1 cellular context compared by ENCODE assay signal in the genomic region with DNA sequence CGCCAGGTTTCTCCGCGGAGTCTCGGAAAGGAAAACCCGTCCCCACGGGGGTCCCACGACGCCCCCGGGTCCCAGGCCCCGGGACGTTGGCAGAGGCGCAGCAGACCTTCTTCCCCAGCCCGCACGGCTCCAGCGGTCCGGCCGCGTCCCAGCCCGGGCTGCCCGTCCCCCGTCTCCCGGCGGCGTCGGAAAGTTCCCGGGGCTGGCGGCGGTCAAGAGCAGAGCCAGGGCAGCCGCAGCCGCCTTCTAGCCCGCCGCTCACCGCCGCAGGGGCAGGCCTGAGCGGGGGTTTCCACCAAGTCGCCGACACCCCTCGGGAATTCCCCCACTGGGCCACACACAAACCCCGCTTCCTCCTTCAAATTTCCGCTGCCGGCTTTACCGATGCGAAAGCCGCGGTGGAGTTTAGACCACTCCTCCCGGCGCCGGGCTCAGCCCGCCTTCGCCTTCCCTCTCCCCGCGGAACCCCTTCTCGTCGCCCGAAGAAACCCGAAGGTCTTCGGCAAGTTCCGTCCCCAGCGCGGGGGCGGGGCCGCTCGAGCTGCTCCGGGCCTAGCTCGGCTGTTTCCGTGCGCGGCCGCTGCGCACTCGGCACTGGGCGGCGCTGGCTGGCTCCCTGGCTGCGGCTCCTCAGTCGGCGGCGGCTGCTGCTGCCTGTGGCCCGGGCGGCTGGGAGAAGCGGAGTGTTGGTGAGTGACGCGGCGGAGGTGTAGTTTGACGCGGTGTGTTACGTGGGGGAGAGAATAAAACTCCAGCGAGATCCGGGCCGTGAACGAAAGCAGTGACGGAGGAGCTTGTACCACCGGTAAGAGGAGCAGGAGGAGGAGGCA.
A peak's percentile ranks its signal among the peaks of the same experiment; 100 is the strongest.
TF ChIP-seq lines count a peak whose summit lies in the region.

A gene (plus strand): TSS at position 633 of the 830 bp plus-strand sequence. CDS start 25,674 bp downstream, outside the sequence.

TF ChIP-seq in HepG2, 621 proteins besides CTCF, POLR2A, EP300 and RAD21 (continued from another document and continues in another):
- TF ChIP-seq SIN3B (IDR thresholded peaks at IDR 0.05; ENCODE audit: low read length) (peak; percentile 26; the same call in 1 of the 2 replicates), ZNF543 (CRISPR knock-in tag; IDR thresholded peaks at IDR 0.05) (peak; percentile 90), MAF1 (CRISPR knock-in tag; IDR thresholded peaks at IDR 0.05; ENCODE audit: borderline replicate concordance) (peak; percentile 72; the same call in 1 of the 2 replicates), MAFF (IDR thresholded peaks at IDR 0.05; ENCODE audit: low read depth, low read length) (no peak), TOE1 (CRISPR knock-in tag; IDR thresholded peaks at IDR 0.05) (no peak; the same call in 1 of the 2 replicates), ZNF772 (CRISPR knock-in tag; IDR thresholded peaks at IDR 0.05) (peak; percentile 91; the same call in 1 of the 2 replicates), ZMYM2 (CRISPR knock-in tag; IDR thresholded peaks at IDR 0.05) (no peak), RARA (CRISPR knock-in tag; IDR thresholded peaks at IDR 0.05) (no peak), HDAC6 (IDR thresholded peaks at IDR 0.05; ENCODE audit: low read depth, low read length) (no peak), GATAD1 (CRISPR knock-in tag; IDR thresholded peaks at IDR 0.05) (peak; percentile 63; the same call in 1 of the 2 replicates), ZNF761 (CRISPR knock-in tag; conservative IDR thresholded peaks at IDR 0.05) (peak; percentile 92), ZNF616 (CRISPR knock-in tag; IDR thresholded peaks at IDR 0.05; ENCODE audit: low read depth) (no peak; the same call in none of the 2 replicates), KLF9 (CRISPR knock-in tag; IDR thresholded peaks at IDR 0.05; ENCODE audit: low read depth) (peak; percentile 69; the same call in 1 of the 2 replicates), ZNF34 (CRISPR knock-in tag; IDR thresholded peaks at IDR 0.05; ENCODE audit: borderline replicate concordance) (peak; percentile 99), ZNF160 (CRISPR knock-in tag; IDR thresholded peaks at IDR 0.05) (0 out of 2 replicates have a peak, but pooled peaks have one; percentile 28), ZFP36 (IDR thresholded peaks at IDR 0.05; ENCODE audit: borderline replicate concordance, low read depth, low read length, partially characterized antibody) (no peak), CEBPB (IDR thresholded peaks at IDR 0.05; ENCODE audit: borderline replicate concordance, low read depth, low read length) (no peak), TCF7L2 (IDR thresholded peaks at IDR 0.05; ENCODE audit: low read depth, low read length) (no peak), ZSCAN21 (CRISPR knock-in tag; IDR thresholded peaks at IDR 0.05; ENCODE audit: borderline replicate concordance) (peak; percentile 89), RARG (CRISPR knock-in tag; IDR thresholded peaks at IDR 0.05; ENCODE audit: low read depth) (0 out of 2 replicates have a peak, but pooled peaks have one; percentile 85), SALL1 (CRISPR knock-in tag; IDR thresholded peaks at IDR 0.05) (peak; percentile 89), KLF12 (CRISPR knock-in tag; IDR thresholded peaks at IDR 0.05; ENCODE audit: borderline replicate concordance) (peak; percentile 23; the same call in 1 of the 2 replicates), CBX1 (IDR thresholded peaks at IDR 0.05; ENCODE audit: low read depth) (peak; percentile 63), ZBTB38 (CRISPR knock-in tag; IDR thresholded peaks at IDR 0.05) (peak; percentile 85), NFYC (CRISPR knock-in tag; IDR thresholded peaks at IDR 0.05) (no peak; the same call in 1 of the 2 replicates), CHD4 (IDR thresholded peaks at IDR 0.05; ENCODE audit: borderline replicate concordance, low read length) (no peak), GABPA (IDR thresholded peaks at IDR 0.05; ENCODE audit: low read depth, low read length) (no peak), GABPA (CRISPR knock-in tag; IDR thresholded peaks at IDR 0.05; ENCODE audit: low read depth) (0 out of 2 replicates have a peak, but pooled peaks have one; percentile 0), DNMT1 (CRISPR knock-in tag; IDR thresholded peaks at IDR 0.05) (peak; percentile 48; the same call in 1 of the 2 replicates), NCOA2 (CRISPR knock-in tag; IDR thresholded peaks at IDR 0.05) (peak; percentile 35), ZSCAN25 (CRISPR knock-in tag; IDR thresholded peaks at IDR 0.05) (peak; percentile 94), SUZ12 (IDR thresholded peaks at IDR 0.05; ENCODE audit: low read depth, low read length) (no peak), ZNF234 (CRISPR knock-in tag; conservative IDR thresholded peaks at IDR 0.05) (peak; percentile 68; the same call in 1 of the 2 replicates), ZNF441 (CRISPR knock-in tag; IDR thresholded peaks at IDR 0.05; ENCODE audit: borderline replicate concordance) (peak; percentile 44; the same call in 1 of the 2 replicates), ZNF572 (CRISPR knock-in tag; IDR thresholded peaks at IDR 0.05) (0 out of 2 replicates have a peak, but pooled peaks have one; percentile 83), ZNF3 (CRISPR knock-in tag; IDR thresholded peaks at IDR 0.05) (no peak), NFYB (CRISPR knock-in tag; IDR thresholded peaks at IDR 0.05) (peak; percentile 38), TMF1 (CRISPR knock-in tag; IDR thresholded peaks at IDR 0.05; ENCODE audit: low read depth) (0 out of 2 replicates have a peak, but pooled peaks have one; percentile 74)
- TF ChIP-seq, protein P1, sequence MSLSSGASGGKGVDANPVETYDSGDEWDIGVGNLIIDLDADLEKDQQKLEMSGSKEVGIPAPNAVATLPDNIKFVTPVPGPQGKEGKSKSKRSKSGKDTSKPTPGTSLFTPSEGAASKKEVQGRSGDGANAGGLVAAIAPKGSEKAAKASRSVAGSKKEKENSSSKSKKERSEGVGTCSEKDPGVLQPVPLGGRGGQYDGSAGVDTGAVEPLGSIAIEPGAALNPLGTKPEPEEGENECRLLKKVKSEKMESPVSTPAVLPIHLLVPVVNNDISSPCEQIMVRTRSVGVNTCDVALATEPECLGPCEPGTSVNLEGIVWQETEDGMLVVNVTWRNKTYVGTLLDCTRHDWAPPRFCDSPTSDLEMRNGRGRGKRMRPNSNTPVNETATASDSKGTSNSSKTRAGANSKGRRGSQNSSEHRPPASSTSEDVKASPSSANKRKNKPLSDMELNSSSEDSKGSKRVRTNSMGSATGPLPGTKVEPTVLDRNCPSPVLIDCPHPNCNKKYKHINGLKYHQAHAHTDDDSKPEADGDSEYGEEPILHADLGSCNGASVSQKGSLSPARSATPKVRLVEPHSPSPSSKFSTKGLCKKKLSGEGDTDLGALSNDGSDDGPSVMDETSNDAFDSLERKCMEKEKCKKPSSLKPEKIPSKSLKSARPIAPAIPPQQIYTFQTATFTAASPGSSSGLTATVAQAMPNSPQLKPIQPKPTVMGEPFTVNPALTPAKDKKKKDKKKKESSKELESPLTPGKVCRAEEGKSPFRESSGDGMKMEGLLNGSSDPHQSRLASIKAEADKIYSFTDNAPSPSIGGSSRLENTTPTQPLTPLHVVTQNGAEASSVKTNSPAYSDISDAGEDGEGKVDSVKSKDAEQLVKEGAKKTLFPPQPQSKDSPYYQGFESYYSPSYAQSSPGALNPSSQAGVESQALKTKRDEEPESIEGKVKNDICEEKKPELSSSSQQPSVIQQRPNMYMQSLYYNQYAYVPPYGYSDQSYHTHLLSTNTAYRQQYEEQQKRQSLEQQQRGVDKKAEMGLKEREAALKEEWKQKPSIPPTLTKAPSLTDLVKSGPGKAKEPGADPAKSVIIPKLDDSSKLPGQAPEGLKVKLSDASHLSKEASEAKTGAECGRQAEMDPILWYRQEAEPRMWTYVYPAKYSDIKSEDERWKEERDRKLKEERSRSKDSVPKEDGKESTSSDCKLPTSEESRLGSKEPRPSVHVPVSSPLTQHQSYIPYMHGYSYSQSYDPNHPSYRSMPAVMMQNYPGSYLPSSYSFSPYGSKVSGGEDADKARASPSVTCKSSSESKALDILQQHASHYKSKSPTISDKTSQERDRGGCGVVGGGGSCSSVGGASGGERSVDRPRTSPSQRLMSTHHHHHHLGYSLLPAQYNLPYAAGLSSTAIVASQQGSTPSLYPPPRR (CRISPR knock-in tag; IDR thresholded peaks at IDR 0.05; ENCODE audit: borderline replicate concordance), result peak; percentile 76
- TF ChIP-seq, protein P2, sequence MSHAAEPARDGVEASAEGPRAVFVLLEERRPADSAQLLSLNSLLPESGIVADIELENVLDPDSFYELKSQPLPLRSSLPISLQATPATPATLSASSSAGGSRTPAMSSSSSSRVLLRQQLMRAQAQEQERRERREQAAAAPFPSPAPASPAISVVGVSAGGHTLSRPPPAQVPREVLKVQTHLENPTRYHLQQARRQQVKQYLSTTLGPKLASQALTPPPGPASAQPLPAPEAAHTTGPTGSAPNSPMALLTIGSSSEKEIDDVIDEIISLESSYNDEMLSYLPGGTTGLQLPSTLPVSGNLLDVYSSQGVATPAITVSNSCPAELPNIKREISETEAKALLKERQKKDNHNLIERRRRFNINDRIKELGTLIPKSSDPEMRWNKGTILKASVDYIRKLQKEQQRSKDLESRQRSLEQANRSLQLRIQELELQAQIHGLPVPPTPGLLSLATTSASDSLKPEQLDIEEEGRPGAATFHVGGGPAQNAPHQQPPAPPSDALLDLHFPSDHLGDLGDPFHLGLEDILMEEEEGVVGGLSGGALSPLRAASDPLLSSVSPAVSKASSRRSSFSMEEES (CRISPR knock-in tag; IDR thresholded peaks at IDR 0.05), result peak; percentile 26; the same call in 1 of the 2 replicates
- TF ChIP-seq, protein P3, sequence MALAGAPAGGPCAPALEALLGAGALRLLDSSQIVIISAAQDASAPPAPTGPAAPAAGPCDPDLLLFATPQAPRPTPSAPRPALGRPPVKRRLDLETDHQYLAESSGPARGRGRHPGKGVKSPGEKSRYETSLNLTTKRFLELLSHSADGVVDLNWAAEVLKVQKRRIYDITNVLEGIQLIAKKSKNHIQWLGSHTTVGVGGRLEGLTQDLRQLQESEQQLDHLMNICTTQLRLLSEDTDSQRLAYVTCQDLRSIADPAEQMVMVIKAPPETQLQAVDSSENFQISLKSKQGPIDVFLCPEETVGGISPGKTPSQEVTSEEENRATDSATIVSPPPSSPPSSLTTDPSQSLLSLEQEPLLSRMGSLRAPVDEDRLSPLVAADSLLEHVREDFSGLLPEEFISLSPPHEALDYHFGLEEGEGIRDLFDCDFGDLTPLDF (CRISPR knock-in tag; IDR thresholded peaks at IDR 0.05), result no peak; the same call in none of the 2 replicates
- TF ChIP-seq, protein P4, sequence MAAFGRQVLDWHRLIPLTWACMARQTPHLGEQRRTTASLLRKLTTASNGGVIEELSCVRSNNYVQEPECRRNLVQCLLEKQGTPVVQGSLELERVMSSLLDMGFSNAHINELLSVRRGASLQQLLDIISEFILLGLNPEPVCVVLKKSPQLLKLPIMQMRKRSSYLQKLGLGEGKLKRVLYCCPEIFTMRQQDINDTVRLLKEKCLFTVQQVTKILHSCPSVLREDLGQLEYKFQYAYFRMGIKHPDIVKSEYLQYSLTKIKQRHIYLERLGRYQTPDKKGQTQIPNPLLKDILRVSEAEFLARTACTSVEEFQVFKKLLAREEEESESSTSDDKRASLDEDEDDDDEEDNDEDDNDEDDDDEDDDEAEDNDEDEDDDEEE (CRISPR knock-in tag; IDR thresholded peaks at IDR 0.05), result peak; percentile 21; the same call in 1 of the 2 replicates
- TF ChIP-seq, protein P5, sequence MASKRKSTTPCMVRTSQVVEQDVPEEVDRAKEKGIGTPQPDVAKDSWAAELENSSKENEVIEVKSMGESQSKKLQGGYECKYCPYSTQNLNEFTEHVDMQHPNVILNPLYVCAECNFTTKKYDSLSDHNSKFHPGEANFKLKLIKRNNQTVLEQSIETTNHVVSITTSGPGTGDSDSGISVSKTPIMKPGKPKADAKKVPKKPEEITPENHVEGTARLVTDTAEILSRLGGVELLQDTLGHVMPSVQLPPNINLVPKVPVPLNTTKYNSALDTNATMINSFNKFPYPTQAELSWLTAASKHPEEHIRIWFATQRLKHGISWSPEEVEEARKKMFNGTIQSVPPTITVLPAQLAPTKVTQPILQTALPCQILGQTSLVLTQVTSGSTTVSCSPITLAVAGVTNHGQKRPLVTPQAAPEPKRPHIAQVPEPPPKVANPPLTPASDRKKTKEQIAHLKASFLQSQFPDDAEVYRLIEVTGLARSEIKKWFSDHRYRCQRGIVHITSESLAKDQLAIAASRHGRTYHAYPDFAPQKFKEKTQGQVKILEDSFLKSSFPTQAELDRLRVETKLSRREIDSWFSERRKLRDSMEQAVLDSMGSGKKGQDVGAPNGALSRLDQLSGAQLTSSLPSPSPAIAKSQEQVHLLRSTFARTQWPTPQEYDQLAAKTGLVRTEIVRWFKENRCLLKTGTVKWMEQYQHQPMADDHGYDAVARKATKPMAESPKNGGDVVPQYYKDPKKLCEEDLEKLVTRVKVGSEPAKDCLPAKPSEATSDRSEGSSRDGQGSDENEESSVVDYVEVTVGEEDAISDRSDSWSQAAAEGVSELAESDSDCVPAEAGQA (IDR thresholded peaks at IDR 0.05; ENCODE audit: low read depth), result peak; percentile 97
- TF ChIP-seq, protein P5 (CRISPR knock-in tag; IDR thresholded peaks at IDR 0.05; ENCODE audit: borderline replicate concordance), result no peak; the same call in none of the 2 replicates
- TF ChIP-seq, protein P6, sequence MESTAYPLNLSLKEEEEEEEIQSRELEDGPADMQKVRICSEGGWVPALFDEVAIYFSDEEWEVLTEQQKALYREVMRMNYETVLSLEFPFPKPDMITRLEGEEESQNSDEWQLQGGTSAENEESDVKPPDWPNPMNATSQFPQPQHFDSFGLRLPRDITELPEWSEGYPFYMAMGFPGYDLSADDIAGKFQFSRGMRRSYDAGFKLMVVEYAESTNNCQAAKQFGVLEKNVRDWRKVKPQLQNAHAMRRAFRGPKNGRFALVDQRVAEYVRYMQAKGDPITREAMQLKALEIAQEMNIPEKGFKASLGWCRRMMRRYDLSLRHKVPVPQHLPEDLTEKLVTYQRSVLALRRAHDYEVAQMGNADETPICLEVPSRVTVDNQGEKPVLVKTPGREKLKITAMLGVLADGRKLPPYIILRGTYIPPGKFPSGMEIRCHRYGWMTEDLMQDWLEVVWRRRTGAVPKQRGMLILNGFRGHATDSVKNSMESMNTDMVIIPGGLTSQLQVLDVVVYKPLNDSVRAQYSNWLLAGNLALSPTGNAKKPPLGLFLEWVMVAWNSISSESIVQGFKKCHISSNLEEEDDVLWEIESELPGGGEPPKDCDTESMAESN (CRISPR knock-in tag; conservative IDR thresholded peaks at IDR 0.05), result peak; percentile 79
